Comparison of ENCODE assay signal across 5 cellular contexts in the genomic region with DNA sequence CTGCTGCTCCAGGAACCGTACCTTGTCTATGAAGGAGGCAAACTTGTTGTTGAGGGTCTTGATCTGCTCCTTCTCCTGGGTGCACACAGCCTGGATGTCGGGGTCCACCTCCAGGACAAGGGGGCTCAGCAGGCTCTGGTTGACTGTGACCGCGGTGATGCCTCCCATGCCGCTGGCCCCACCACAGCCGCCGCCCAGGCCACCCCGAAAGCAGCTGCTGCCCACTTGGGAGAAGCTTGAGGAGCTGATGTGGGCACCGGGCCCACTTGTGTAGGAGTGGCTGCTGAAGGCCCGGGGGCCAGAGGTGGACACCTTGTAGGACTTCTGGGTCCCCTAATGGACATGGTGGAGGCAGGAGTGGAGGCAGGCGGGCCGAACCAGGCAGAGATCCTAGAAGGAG. TPM values are rescaled to one million over a fixed set of nuclear protein-coding genes. Genes with fewer than 3 reads are reported as not detected.
A peak's percentile ranks its signal among the peaks of the same experiment; 100 is the strongest.
DNase-seq lines count a peak whose midpoint lies in the region; ATAC-seq and TF ChIP-seq lines count a peak whose summit lies in the region.
"Not testable (repeated sequence)": the region's sequence is repeated elsewhere in the genome, so short reads cannot be mapped to it uniquely, and the experiment has no call there.

No MANE protein-coding gene starts in this region.

- H3K27me3 Mint-ChIP-seq in activated T-helper 17 cell treated with anti-CD3 and anti-CD28 coated beads, Interleukin-2, amount 50 U/mL, for 72 hours; memory B cell; osteocyte (ENCODE audit: unreplicated experiment); stimulated activated naive B cell treated with anti-CD40 and anti-IgM and Interleukin-4, amounts not matched to agents 10 μg/mL and 1 μg/mL and 100 μg/mL, for 72 hours: not testable (repeated sequence)

- H3K9me3 Mint-ChIP-seq in activated T-helper 17 cell treated with anti-CD3 and anti-CD28 coated beads, Interleukin-2, amount 50 U/mL, for 72 hours; memory B cell; osteocyte (ENCODE audit: unreplicated experiment); stimulated activated naive B cell treated with anti-CD40 and anti-IgM and Interleukin-4, amounts not matched to agents 10 μg/mL and 1 μg/mL and 100 μg/mL, for 72 hours: not testable (repeated sequence)

- H3K4me3 Mint-ChIP-seq in activated T-helper 17 cell treated with anti-CD3 and anti-CD28 coated beads, Interleukin-2, amount 50 U/mL, for 72 hours; memory B cell; osteocyte (ENCODE audit: unreplicated experiment); stimulated activated naive B cell treated with anti-CD40 and anti-IgM and Interleukin-4, amounts not matched to agents 10 μg/mL and 1 μg/mL and 100 μg/mL, for 72 hours: not testable (repeated sequence)

- peak overlapping the region; percentile 3 for H3K27ac Mint-ChIP-seq in activated T-helper 17 cell treated with anti-CD3 and anti-CD28 coated beads, Interleukin-2, amount 50 U/mL, for 72 hours
- peak overlapping the region; percentile 9 for H3K27ac Mint-ChIP-seq in memory B cell
- H3K27ac Mint-ChIP-seq in osteocyte (ENCODE audit: unreplicated experiment): not testable (repeated sequence)
- peak overlapping the region; percentile 7 for H3K27ac Mint-ChIP-seq in stimulated activated naive B cell treated with anti-CD40 and anti-IgM and Interleukin-4, amounts not matched to agents 10 μg/mL and 1 μg/mL and 100 μg/mL, for 72 hours

- DNase-seq in Right ventricle myocardium superior (peak; percentile 32), osteocyte (ENCODE audit: extremely low spot score, unreplicated experiment) (peak; percentile 82)
- not testable (repeated sequence) for DNase-seq in memory B cell (ENCODE audit: low spot score in 2 of 2); stimulated activated naive B cell treated with anti-CD40 and anti-IgM and Interleukin-4, amounts not matched to agents 10 μg/mL and 1 μg/mL and 100 μg/mL, for 72 hours

- peaks cover 12% of the 10 kb centered on the region for H3K4me1 Mint-ChIP-seq in activated T-helper 17 cell treated with anti-CD3 and anti-CD28 coated beads, Interleukin-2, amount 50 U/mL, for 72 hours
- peaks cover 22% of the 10 kb centered on the region for H3K4me1 Mint-ChIP-seq in memory B cell
- not testable (repeated sequence) for H3K4me1 Mint-ChIP-seq in osteocyte (ENCODE audit: unreplicated experiment)
- H3K4me1 Mint-ChIP-seq in stimulated activated naive B cell treated with anti-CD40 and anti-IgM and Interleukin-4, amounts not matched to agents 10 μg/mL and 1 μg/mL and 100 μg/mL, for 72 hours: peaks cover 25 to 50% of the 10 kb centered on the region in 2 donors

- not testable (repeated sequence) for ATAC-seq in activated T-helper 17 cell treated with anti-CD3 and anti-CD28 coated beads, Interleukin-2, amount 50 U/mL, for 72 hours (replicated peaks); Right ventricle myocardium superior (ENCODE audit: poor library complexity); memory B cell (ENCODE audit: low read depth); stimulated activated naive B cell treated with anti-CD40 and anti-IgM and Interleukin-4, amounts not matched to agents 10 μg/mL and 1 μg/mL and 100 μg/mL, for 72 hours (replicated peaks)

- intact Hi-C loops in Right ventricle myocardium superior (cut with DNase I): not testable (repeated sequence)

- peaks cover 100% of the 10 kb centered on the region for H3K36me3 Mint-ChIP-seq in activated T-helper 17 cell treated with anti-CD3 and anti-CD28 coated beads, Interleukin-2, amount 50 U/mL, for 72 hours (ENCODE audit: low read depth)
- H3K36me3 Mint-ChIP-seq in memory B cell (peaks cover 47% of the 10 kb centered on the region), osteocyte (ENCODE audit: unreplicated experiment) (peaks cover 53% of the 10 kb centered on the region)
- peaks cover 41 to 65% of the 10 kb centered on the region in 2 donors for H3K36me3 Mint-ChIP-seq in stimulated activated naive B cell treated with anti-CD40 and anti-IgM and Interleukin-4, amounts not matched to agents 10 μg/mL and 1 μg/mL and 100 μg/mL, for 72 hours

- not testable (repeated sequence) for TF ChIP-seq CTCF in osteocyte (IDR thresholded peaks at IDR 0.05)

RNA-seq across cellular contexts. Expression of a gene that starts 21.2 kb away (rescaled TPM):
- 10 to 100 TPM; 20.3 to 34.5 TPM for total RNA-seq in activated T-helper 17 cell treated with anti-CD3 and anti-CD28 coated beads, Interleukin-2, amount 50 U/mL, for 72 hours
- total RNA-seq in Right ventricle myocardium superior (12.8 TPM), osteocyte (18.7 and 20.8 TPM in 2 replicates)
